19 cellular contexts compared by ENCODE assay signal in the genomic region with DNA sequence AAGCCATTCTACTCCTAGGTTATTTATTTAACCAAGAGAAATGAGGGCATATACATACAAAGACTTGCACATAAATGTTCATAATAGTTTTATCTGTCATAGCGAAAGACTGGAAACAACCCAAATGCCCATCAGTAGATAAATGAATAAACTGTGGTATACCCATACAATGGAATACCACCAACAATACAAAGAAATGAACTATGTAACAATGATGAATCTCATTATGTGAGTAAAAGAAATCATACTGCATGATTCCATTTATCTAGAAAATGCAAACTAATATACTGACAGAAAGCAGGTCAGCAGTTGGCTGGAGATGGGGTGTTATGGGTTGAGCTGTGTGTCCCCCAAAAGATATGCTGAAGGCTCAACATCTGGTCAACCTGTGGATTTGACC. TPM values are rescaled to one million over a fixed set of nuclear protein-coding genes. Genes with fewer than 3 reads are reported as not detected.
A peak's percentile ranks its signal among the peaks of the same experiment; 100 is the strongest.
DNase-seq lines count a peak whose midpoint lies in the region; ATAC-seq and TF ChIP-seq lines count a peak whose summit lies in the region.
"Had no signal": no experiment of that assay in that cellular context is flagged by ENCODE, and none has a peak within 500 bp of the region (broad histone marks: within the 10 kb centered on the region; RNA-seq: fewer than 3 reads in every experiment).

No MANE protein-coding gene starts in this region.

- POLR2A ChIA-PET in activated CD8-positive, alpha-beta T cell treated with anti-CD3 and anti-CD28 coated beads for 36 hours (lab: Charles Lee): no interaction called here
- POLR2A ChIA-PET in activated CD8-positive, alpha-beta T cell treated with anti-CD3 and anti-CD28 coated beads, Interleukin-2, amount 10 ng/mL, durations not matched to agents 7 days and 5 days (lab: Charles Lee): no interaction called here
- POLR2A ChIA-PET in CD4-positive, alpha-beta T cell (lab: Charles Lee): no interaction called here

- H3K27ac Mint-ChIP-seq in activated CD8-positive, alpha-beta T cell treated with anti-CD3 and anti-CD28 coated beads for 36 hours: peak overlapping the region; percentile 23
- no peak overlapping the region for H3K27ac Mint-ChIP-seq in activated CD8-positive, alpha-beta T cell treated with anti-CD3 and anti-CD28 coated beads, Interleukin-2, amount 10 ng/mL, durations not matched to agents 7 days and 5 days
- H3K27ac Mint-ChIP-seq in CD4-positive, alpha-beta T cell: peak overlapping the region; percentile 23
- H3K27ac Mint-ChIP-seq in activated T-helper 17 cell treated with anti-CD3 and anti-CD28 coated beads, Interleukin-2, amount 50 U/mL, for 72 hours: peak overlapping the region; percentile 76
- peak overlapping the region; percentile 16 to 31 for H3K27ac Mint-ChIP-seq in natural killer cell

- no peak for ATAC-seq in activated CD8-positive, alpha-beta T cell treated with anti-CD3 and anti-CD28 coated beads for 36 hours
- ATAC-seq in activated CD8-positive, alpha-beta T cell treated with anti-CD3 and anti-CD28 coated beads, Interleukin-2, amount 10 ng/mL, durations not matched to agents 7 days and 5 days: no peak
- no peak for ATAC-seq in CD4-positive, alpha-beta T cell (ENCODE audit: poor library complexity)
- peak; percentile 73 for ATAC-seq in activated T-helper 17 cell treated with anti-CD3 and anti-CD28 coated beads, Interleukin-2, amount 50 U/mL, for 72 hours (replicated peaks)
- no peak for ATAC-seq in natural killer cell
- ATAC-seq in HG02642 (IDR thresholded peaks at IDR 0.05; ENCODE audit: poor library complexity, unreplicated experiment): no peak
- no peak for ATAC-seq in GM19455 (IDR thresholded peaks at IDR 0.05; ENCODE audit: unreplicated experiment)
- ATAC-seq in HG02852 (IDR thresholded peaks at IDR 0.05; ENCODE audit: unreplicated experiment): no peak

- DNase-seq in activated CD8-positive, alpha-beta T cell treated with anti-CD3 and anti-CD28 coated beads for 36 hours: no peak
- DNase-seq in activated CD8-positive, alpha-beta T cell treated with anti-CD3 and anti-CD28 coated beads, Interleukin-2, amount 10 ng/mL, durations not matched to agents 7 days and 5 days: no peak
- DNase-seq in CD4-positive, alpha-beta T cell: no peak
- no peak for DNase-seq in natural killer cell
- DNase-seq: C1 segment of cervical spinal cord, COR-L47, DMS153, Kasumi-1, MM.1S, NCI-H1092 treated with DMSO at 0.1 percent for 48 hours, NCI-H1694, NCI-H510A treated with DMSO at 0.1 percent for 48 hours, NCI-H82, PC-9 had no signal

- H3K36me3 Mint-ChIP-seq in activated CD8-positive, alpha-beta T cell treated with anti-CD3 and anti-CD28 coated beads for 36 hours (ENCODE audit: low read depth): peaks cover 14% of the 10 kb centered on the region
- H3K36me3 Mint-ChIP-seq in activated CD8-positive, alpha-beta T cell treated with anti-CD3 and anti-CD28 coated beads, Interleukin-2, amount 10 ng/mL, durations not matched to agents 7 days and 5 days (ENCODE audit: low read depth): peaks cover 22% of the 10 kb centered on the region
- H3K36me3 Mint-ChIP-seq in CD4-positive, alpha-beta T cell (ENCODE audit: low read depth): peaks cover 50% of the 10 kb centered on the region
- H3K36me3 Mint-ChIP-seq in activated T-helper 17 cell treated with anti-CD3 and anti-CD28 coated beads, Interleukin-2, amount 50 U/mL, for 72 hours (ENCODE audit: low read depth): peaks cover 55% of the 10 kb centered on the region
- no peaks in the 10 kb centered on the region for H3K36me3 Mint-ChIP-seq in natural killer cell

- TF ChIP-seq CTCF in activated CD8-positive, alpha-beta T cell treated with anti-CD3 and anti-CD28 coated beads for 36 hours (IDR thresholded peaks at IDR 0.05): no peak
- no peak for TF ChIP-seq CTCF in CD4-positive, alpha-beta T cell (IDR thresholded peaks at IDR 0.05)
- TF ChIP-seq CTCF in natural killer cell (IDR thresholded peaks at IDR 0.05): no peak

- H3K9me3 Mint-ChIP-seq in activated CD8-positive, alpha-beta T cell treated with anti-CD3 and anti-CD28 coated beads for 36 hours: no peaks in the 10 kb centered on the region
- no peaks in the 10 kb centered on the region for H3K9me3 Mint-ChIP-seq in activated CD8-positive, alpha-beta T cell treated with anti-CD3 and anti-CD28 coated beads, Interleukin-2, amount 10 ng/mL, durations not matched to agents 7 days and 5 days (ENCODE audit: insufficient read depth)
- no peaks in the 10 kb centered on the region for H3K9me3 Mint-ChIP-seq in CD4-positive, alpha-beta T cell
- no peaks in the 10 kb centered on the region for H3K9me3 Mint-ChIP-seq in activated T-helper 17 cell treated with anti-CD3 and anti-CD28 coated beads, Interleukin-2, amount 50 U/mL, for 72 hours
- no peaks in the 10 kb centered on the region for H3K9me3 Mint-ChIP-seq in natural killer cell
- H3K9me3 Mint-ChIP-seq: IgD-negative memory B cell had no signal

- H3K27me3 ChIP-seq in CD4-positive, alpha-beta T cell (ENCODE audit: control insufficient read depth, insufficient read depth, low read length): no peaks in the 10 kb centered on the region

- no peak overlapping the region for H3K27ac ChIP-seq in CD4-positive, alpha-beta T cell (ENCODE audit: low read depth, low read length)
- H3K27ac ChIP-seq: PC-9 had no signal

- H3K4me1 Mint-ChIP-seq in activated CD8-positive, alpha-beta T cell treated with anti-CD3 and anti-CD28 coated beads for 36 hours (ENCODE audit: low read depth): peaks cover 3% of the 10 kb centered on the region
- H3K4me1 Mint-ChIP-seq in activated CD8-positive, alpha-beta T cell treated with anti-CD3 and anti-CD28 coated beads, Interleukin-2, amount 10 ng/mL, durations not matched to agents 7 days and 5 days (ENCODE audit: low read depth): no peaks in the 10 kb centered on the region
- H3K4me1 Mint-ChIP-seq in CD4-positive, alpha-beta T cell (ENCODE audit: low read depth): no peaks in the 10 kb centered on the region
- peaks cover 7% of the 10 kb centered on the region for H3K4me1 Mint-ChIP-seq in activated T-helper 17 cell treated with anti-CD3 and anti-CD28 coated beads, Interleukin-2, amount 50 U/mL, for 72 hours
- peaks cover 0 to 7% of the 10 kb centered on the region in 2 donors for H3K4me1 Mint-ChIP-seq in natural killer cell
- H3K4me1 Mint-ChIP-seq: IgD-negative memory B cell had no signal

- CTCF ChIA-PET in activated CD8-positive, alpha-beta T cell treated with anti-CD3 and anti-CD28 coated beads for 36 hours (lab: Charles Lee): interaction anchor here (1.4 to 2.0 kb wide), 2 partner anchors 72 to 88 kb away, joined by 3 to 6 read pairs; no protein-coding TSS in a partner anchor
- CTCF ChIA-PET in activated CD8-positive, alpha-beta T cell treated with anti-CD3 and anti-CD28 coated beads, Interleukin-2, amount 10 ng/mL, durations not matched to agents 7 days and 5 days (lab: Charles Lee): interaction anchor here (0.8 to 0.9 kb wide), 2 partner anchors 85 to 273 kb away, joined by 3 read pairs; no protein-coding TSS in a partner anchor
- CTCF ChIA-PET in CD4-positive, alpha-beta T cell (lab: Charles Lee): interaction anchor here (0.6 kb wide), 1 partner anchor 153 kb away, joined by 4 read pairs; no protein-coding TSS in a partner anchor

- H3K9me3 ChIP-seq in CD4-positive, alpha-beta T cell (ENCODE audit: control insufficient read depth, low read length): no peaks in the 10 kb centered on the region

- H3K27me3 Mint-ChIP-seq in activated CD8-positive, alpha-beta T cell treated with anti-CD3 and anti-CD28 coated beads for 36 hours: no peaks in the 10 kb centered on the region
- no peaks in the 10 kb centered on the region for H3K27me3 Mint-ChIP-seq in activated CD8-positive, alpha-beta T cell treated with anti-CD3 and anti-CD28 coated beads, Interleukin-2, amount 10 ng/mL, durations not matched to agents 7 days and 5 days (ENCODE audit: low read depth)
- H3K27me3 Mint-ChIP-seq in CD4-positive, alpha-beta T cell: no peaks in the 10 kb centered on the region
- H3K27me3 Mint-ChIP-seq in activated T-helper 17 cell treated with anti-CD3 and anti-CD28 coated beads, Interleukin-2, amount 50 U/mL, for 72 hours: no peaks in the 10 kb centered on the region
- H3K27me3 Mint-ChIP-seq in natural killer cell (ENCODE audit: low read depth in 2 of 2): no peaks in the 10 kb centered on the region
- H3K27me3 Mint-ChIP-seq: IgD-negative memory B cell had no signal

- intact Hi-C loops in activated CD8-positive, alpha-beta T cell treated with anti-CD3 and anti-CD28 coated beads for 36 hours (cut with micrococcal nuclease): no loop called here
- intact Hi-C loops in CD4-positive, alpha-beta T cell (cut with DNase I, micrococcal nuclease): loop anchor here in 1 of 2 experiments (5.0 kb wide), 1 partner anchor 37 kb away; no protein-coding TSS in a partner anchor
- intact Hi-C loops in natural killer cell (cut with micrococcal nuclease): no loop called here

- no peak overlapping the region for H3K4me3 Mint-ChIP-seq in activated CD8-positive, alpha-beta T cell treated with anti-CD3 and anti-CD28 coated beads for 36 hours
- no peak overlapping the region for H3K4me3 Mint-ChIP-seq in activated CD8-positive, alpha-beta T cell treated with anti-CD3 and anti-CD28 coated beads, Interleukin-2, amount 10 ng/mL, durations not matched to agents 7 days and 5 days
- no peak overlapping the region for H3K4me3 Mint-ChIP-seq in CD4-positive, alpha-beta T cell
- peak overlapping the region; percentile 4 for H3K4me3 Mint-ChIP-seq in activated T-helper 17 cell treated with anti-CD3 and anti-CD28 coated beads, Interleukin-2, amount 50 U/mL, for 72 hours
- no peak overlapping the region for H3K4me3 Mint-ChIP-seq in natural killer cell
- H3K4me3 Mint-ChIP-seq: IgD-negative memory B cell had no signal

RNA-seq across cellular contexts. Expression of a gene that starts 57.3 kb away (rescaled TPM):
- total RNA-seq in activated CD8-positive, alpha-beta T cell treated with anti-CD3 and anti-CD28 coated beads for 36 hours: 10 to 100 TPM; 45.2 to 45.7 TPM
- total RNA-seq in activated CD8-positive, alpha-beta T cell treated with anti-CD3 and anti-CD28 coated beads, Interleukin-2, amount 10 ng/mL, durations not matched to agents 7 days and 5 days: 10 to 100 TPM; 49.2 to 51.7 TPM
- 100 to 1,000 TPM; 256 to 269 TPM for total RNA-seq in CD4-positive, alpha-beta T cell
- total RNA-seq in activated T-helper 17 cell treated with anti-CD3 and anti-CD28 coated beads, Interleukin-2, amount 50 U/mL, for 72 hours: 10 to 100 TPM; 45.3 to 63.4 TPM
- 100 to 1,000 TPM; 152 to 187 (median 186) TPM for total RNA-seq in natural killer cell

RNA-seq across cellular contexts. Expression of a gene that starts 58.0 kb away (rescaled TPM):
- 100 to 1,000 TPM; 632 to 668 TPM for total RNA-seq in activated CD8-positive, alpha-beta T cell treated with anti-CD3 and anti-CD28 coated beads for 36 hours
- total RNA-seq in activated CD8-positive, alpha-beta T cell treated with anti-CD3 and anti-CD28 coated beads, Interleukin-2, amount 10 ng/mL, durations not matched to agents 7 days and 5 days: 100 to 1,000 TPM; 853 to 855 TPM
- 1,000 to 10,000 TPM; 2,388 to 2,534 TPM for total RNA-seq in CD4-positive, alpha-beta T cell
- total RNA-seq in activated T-helper 17 cell treated with anti-CD3 and anti-CD28 coated beads, Interleukin-2, amount 50 U/mL, for 72 hours: 100 to 1,000 TPM; 485 to 742 TPM
- total RNA-seq in natural killer cell: 1,000 to 10,000 TPM; 2,956 to 3,334 (median 3,276) TPM
